In genomic region chr22:22986640-22987039, GRCh38 we compare ENCODE assay signal across 11 cellular contexts.
"Had no signal": no experiment of that assay in that cellular context is flagged by ENCODE, and none has a peak within 500 bp of the region (broad histone marks: within the 10 kb centered on the region; RNA-seq: fewer than 3 reads in every experiment).

No MANE protein-coding gene starts in this region.

- H3K4me1 Mint-ChIP-seq: GM23338, H9 had no signal

- H3K4me3 Mint-ChIP-seq: GM23338, H9, HFFc6 had no signal

- H3K27ac Mint-ChIP-seq: GM23338, H9, HFFc6 had no signal

- H3K4me2 ChIP-seq: GM23338 had no signal

- H3K36me3 ChIP-seq: HAP-1 had no signal

- H3K9ac ChIP-seq: GM23248 had no signal

- H3K27ac ChIP-seq: GM23248 had no signal

- DNase-seq: GM23248, GOT3, H7, H9, HCEC 1CT, HFFc6 had no signal

- H3K4me1 ChIP-seq: HAP-1 had no signal

- H3K4me3 ChIP-seq: GM23248, GM23338, HAP-1 had no signal

- ATAC-seq: GM23338, HCT116 had no signal

- FAIRE-seq: H1, H54 had no signal

- H2AFZ ChIP-seq: GM23248, GM23338 had no signal
